In the genomic region with DNA sequence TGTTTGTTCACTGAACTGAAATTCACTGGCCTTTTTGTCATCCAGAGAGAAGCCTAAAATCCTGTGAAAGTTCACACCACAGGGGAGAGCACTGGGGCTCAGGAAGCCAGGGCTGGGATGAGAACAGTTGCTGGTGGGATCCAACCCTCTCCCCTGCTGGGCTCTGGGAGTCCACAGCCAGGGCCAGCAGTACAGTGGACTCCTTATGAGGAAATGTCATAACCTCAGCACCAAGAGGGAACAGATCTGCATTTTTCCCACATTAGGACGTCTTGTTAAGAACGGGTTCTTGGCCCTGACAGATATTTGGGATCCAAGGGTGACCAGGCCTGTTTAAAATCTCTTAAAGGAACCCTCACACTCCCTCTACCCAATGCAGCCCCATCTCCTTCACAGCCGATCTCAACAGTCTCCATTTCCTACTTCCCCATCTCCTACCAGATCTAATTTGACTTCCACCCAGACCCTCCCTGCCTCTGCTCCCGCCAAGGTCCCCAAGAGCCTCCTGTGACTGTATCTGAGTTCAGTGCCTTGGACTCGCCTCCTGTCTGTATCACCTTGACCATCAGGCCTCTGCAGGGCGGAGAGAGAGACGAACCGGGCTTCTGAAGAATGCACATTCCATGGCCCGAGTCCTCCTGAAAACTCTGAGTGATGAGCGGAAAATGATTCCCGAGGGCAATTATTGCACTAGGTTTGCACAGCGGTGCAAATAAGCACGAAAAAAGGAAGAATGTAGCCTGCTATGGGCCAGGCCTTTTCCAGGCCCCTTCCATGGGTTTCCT, we compare ENCODE assay signal across 26 cellular contexts.
DNase-seq lines count a peak whose midpoint lies in the region; ATAC-seq and TF ChIP-seq lines count a peak whose summit lies in the region.
"Had no signal": no experiment of that assay in that cellular context is flagged by ENCODE, and none has a peak within 500 bp of the region (broad histone marks: within the 10 kb centered on the region; RNA-seq: fewer than 3 reads in every experiment).

No MANE protein-coding gene starts in this region.

- TF ChIP-seq CTCF in chondrocyte (IDR thresholded peaks at IDR 0.05) (no peak), neural progenitor cell (IDR thresholded peaks at IDR 0.05) (no peak), stomach (IDR thresholded peaks at IDR 0.05) (no peak), brain microvascular endothelial cell (IDR thresholded peaks at IDR 0.05; ENCODE audit: low read depth, low read length, missing control alignments) (no peak)

- H3K4me2 ChIP-seq in neural progenitor cell, result no peak overlapping the region

- 69 to 79% (median 77%) methylated on average over 13 of the region's 13 CpGs for WGBS in stomach, 5 donors

- H3K9ac ChIP-seq in neural progenitor cell, result no peak overlapping the region

- DNase-seq in chondrocyte (ENCODE audit: low spot score) (no peak), left cardiac atrium (no peak), neural progenitor cell (ENCODE audit: low spot score) (no peak), stomach (no peak), brain microvascular endothelial cell (no peak), amniotic stem cell (lab: John Stamatoyannopoulos, UW) (no peak), NCI-H748 treated with DMSO at 0.1 percent for 48 hours (lab: John Stamatoyannopoulos, UW) (no peak)
- DNase-seq: activated CD4-positive, CD25-positive, alpha-beta regulatory T cell; activated naive CD4-positive, alpha-beta T cell treated with Interleukin-2 at 50 U/mL for 16 hours; CD8-positive, alpha-beta memory T cell; DMS 273 treated with DMSO at 0.1 percent for 48 hours; EL; GOT3; islet precursor cell; lower lobe of right lung; MM.1S; NCI-H1417; NCI-H2029 treated with DMSO at 0.1 percent for 48 hours; NCI-H226; nephron progenitor cell; stimulated activated CD8-positive, alpha-beta memory T cell treated with anti-CD3 and anti-CD28 coated beads, Interleukin-4, amount 100 ng/mL, for 48 hours; T-cell had no signal

- peaks cover 6% of the 10 kb centered on the region for H3K36me3 Mint-ChIP-seq in chondrocyte (ENCODE audit: low read depth)
- H3K36me3 Mint-ChIP-seq in neural progenitor cell, result peaks cover 7% of the 10 kb centered on the region
- H3K36me3 Mint-ChIP-seq: CD8-positive, alpha-beta memory T cell; T-cell had no signal

- TF ChIP-seq POLR2A in stomach (IDR thresholded peaks at IDR 0.05), result no peak

- no peak overlapping the region for H2AFZ ChIP-seq in neural progenitor cell (replicated peaks)

- TF ChIP-seq EP300 in stomach (IDR thresholded peaks at IDR 0.05), result no peak

- H3K9me3 ChIP-seq in neural progenitor cell (ENCODE audit: low read depth) (no peaks in the 10 kb centered on the region), stomach (peaks cover 0 to 15% (median 14%) of the 10 kb centered on the region in 4 donors)

- peak overlapping the region; percentile 37 for H3K27ac Mint-ChIP-seq in chondrocyte (ENCODE audit: unreplicated experiment)
- peak overlapping the region; percentile 22 for H3K27ac Mint-ChIP-seq in neural progenitor cell
- H3K27ac Mint-ChIP-seq: B cell; CD8-positive, alpha-beta memory T cell; nephron progenitor cell; T-cell had no signal

- intact Hi-C loops in left cardiac atrium (cut with DNase I), result no loop called here
- intact Hi-C loops in stomach (cut with DNase I; ENCODE audit: low total_unique reads), result no loop called here

- H3K9me3 Mint-ChIP-seq in chondrocyte (ENCODE audit: low read depth) (peaks cover 13% of the 10 kb centered on the region), neural progenitor cell (peaks cover 17% of the 10 kb centered on the region)

- H3K27me3 ChIP-seq in neural progenitor cell (no peaks in the 10 kb centered on the region), stomach (no peaks in the 10 kb centered on the region), brain microvascular endothelial cell (replicated peaks) (no peaks in the 10 kb centered on the region)

- no peaks in the 10 kb centered on the region for H4K20me1 ChIP-seq in neural progenitor cell (ENCODE audit: low read depth)

- H3K4me1 ChIP-seq in neural progenitor cell (peaks cover 12% of the 10 kb centered on the region), stomach (peaks cover 6 to 31% (median 18%) of the 10 kb centered on the region in 4 donors)
- H3K4me1 ChIP-seq: lower lobe of right lung had no signal

- no peaks in the 10 kb centered on the region for H3K36me3 ChIP-seq in neural progenitor cell
- no peaks in the 10 kb centered on the region for H3K36me3 ChIP-seq in stomach
- H3K36me3 ChIP-seq in brain microvascular endothelial cell (replicated peaks), result no peaks in the 10 kb centered on the region
- H3K36me3 ChIP-seq: lower lobe of right lung had no signal

- peaks cover 3% of the 10 kb centered on the region for H3F3A ChIP-seq in neural progenitor cell (ENCODE audit: low read depth)

- peak; percentile 52 to 80 for ATAC-seq in left cardiac atrium
- no peak for ATAC-seq in HG02885 (IDR thresholded peaks at IDR 0.05; ENCODE audit: poor library complexity, unreplicated experiment)
- ATAC-seq: K562, lower lobe of right lung, T-cell had no signal

- in situ Hi-C loops in brain microvascular endothelial cell (cut with HindIII; ENCODE audit: low pct_ligation_motif_present, low sequenced_read_pairs), result no loop called here

- H3K79me2 ChIP-seq in neural progenitor cell (ENCODE audit: low read depth), result no peaks in the 10 kb centered on the region

- H3K27me3 Mint-ChIP-seq in chondrocyte (ENCODE audit: low read depth) (peaks cover 10% of the 10 kb centered on the region), neural progenitor cell (ENCODE audit: insufficient read depth, low read depth) (peaks cover 4% of the 10 kb centered on the region)

- H3K4me3 ChIP-seq in neural progenitor cell (no peak overlapping the region), stomach (no peak overlapping the region), brain microvascular endothelial cell (ENCODE audit: low read depth, low read length) (no peak overlapping the region)
- H3K4me3 ChIP-seq: K562, lower lobe of right lung, mucosa of descending colon had no signal

- H3K27ac ChIP-seq in neural progenitor cell (no peak overlapping the region), stomach (peak overlapping the region in 4 of 5 donors; percentile 28 to 44 (median 39)), brain microvascular endothelial cell (no peak overlapping the region)
- H3K27ac ChIP-seq: lower lobe of right lung had no signal

- peaks cover 9% of the 10 kb centered on the region for H3K4me1 Mint-ChIP-seq in chondrocyte (ENCODE audit: low read depth)
- peaks cover 28% of the 10 kb centered on the region for H3K4me1 Mint-ChIP-seq in neural progenitor cell
- H3K4me1 Mint-ChIP-seq: B cell; CD8-positive, alpha-beta memory T cell; T-cell had no signal

- no peak overlapping the region for H3K4me3 Mint-ChIP-seq in chondrocyte (ENCODE audit: unreplicated experiment)
- H3K4me3 Mint-ChIP-seq in neural progenitor cell, result no peak overlapping the region
- H3K4me3 Mint-ChIP-seq: B cell; CD8-positive, alpha-beta memory T cell; nephron progenitor cell; T-cell had no signal

Comparison
In these comparisons a context has a peak if more than half of its experiments do, and no peak if none do; other contexts are left out.
1. H3K27ac ChIP-seq: peak in stomach (4 of 5); none in neural progenitor cell (single experiment) and brain microvascular endothelial cell (single experiment).